ENCODE assay signal across 9 cellular contexts in the genomic region with DNA sequence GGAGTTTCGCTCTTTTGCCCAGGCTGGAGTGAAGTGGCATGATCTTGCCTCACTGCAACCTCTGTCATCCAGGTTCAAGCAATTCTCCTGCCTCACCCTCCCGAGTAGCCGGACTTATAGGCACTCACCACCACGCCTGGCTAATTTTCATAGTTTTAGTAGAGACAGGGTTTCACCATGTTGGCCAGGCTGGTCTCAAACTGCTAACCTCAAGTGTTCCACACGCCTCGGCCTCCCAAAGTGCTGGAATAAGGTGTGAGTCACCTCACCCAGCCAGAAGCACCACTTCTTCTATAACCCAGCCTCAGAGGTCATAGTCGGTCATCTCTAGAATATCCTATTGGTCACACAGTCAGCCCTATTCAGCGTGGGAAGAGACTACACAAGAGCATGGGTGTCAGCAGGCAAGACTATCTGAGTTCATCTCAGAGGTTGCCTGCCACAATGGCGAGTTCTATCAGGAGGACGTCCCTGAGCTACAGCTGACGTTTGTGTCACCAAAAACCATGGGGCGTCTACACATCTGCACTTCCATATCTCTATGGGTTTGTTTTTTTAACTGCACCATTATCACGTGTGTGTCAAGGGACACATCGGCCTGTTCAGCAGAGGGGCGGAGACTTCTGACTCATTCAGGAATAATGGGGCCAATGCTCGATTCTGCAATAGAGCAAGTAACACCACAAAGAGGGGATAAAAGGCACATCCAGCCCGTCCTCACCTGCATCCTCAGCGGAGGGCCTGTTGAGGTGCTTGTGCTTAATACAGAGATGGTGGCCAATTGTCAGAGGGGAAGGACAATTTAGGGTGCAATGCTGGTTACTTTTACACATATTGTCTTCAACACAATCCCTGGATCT.
DNase-seq lines count a peak whose midpoint lies in the region; ATAC-seq and TF ChIP-seq lines count a peak whose summit lies in the region.
"Had no signal": no experiment of that assay in that cellular context is flagged by ENCODE, and none has a peak within 500 bp of the region (broad histone marks: within the 10 kb centered on the region; RNA-seq: fewer than 3 reads in every experiment).

No MANE protein-coding gene starts in this region.

- no peak overlapping the region; the same call in 1 of the 2 replicates for H2AFZ ChIP-seq in PC-3 (ENCODE audit: low read length)

- TF ChIP-seq CTCF in PC-3 (conservative IDR thresholded peaks at IDR 0.05; ENCODE audit: low read depth, low read length): no peak

- intact Hi-C loops in PC-3 (cut with micrococcal nuclease): no loop called here

- H3K9ac ChIP-seq in PC-3 (ENCODE audit: low read length): no peak overlapping the region

- ATAC-seq in PC-3 (no peak), esophagus mucosa (peak; percentile 84), GM19455 (IDR thresholded peaks at IDR 0.05; ENCODE audit: unreplicated experiment) (no peak), HG03457 (IDR thresholded peaks at IDR 0.05; ENCODE audit: unreplicated experiment) (no peak)

- H3K9me2 ChIP-seq in PC-3 (replicated peaks; ENCODE audit: low read length): no peaks in the 10 kb centered on the region

- no peaks in the 10 kb centered on the region for H3K79me2 ChIP-seq in PC-3 (ENCODE audit: low read length)

- H3K4me2 ChIP-seq in PC-3 (ENCODE audit: low read length): no peak overlapping the region

- no peak overlapping the region for H3K4me3 ChIP-seq in PC-3 (ENCODE audit: low read length)

- H4K20me1 ChIP-seq in PC-3 (ENCODE audit: low read length): no peaks in the 10 kb centered on the region

- no peak overlapping the region for H3K27ac ChIP-seq in PC-3 (ENCODE audit: low read length)

- POLR2A ChIA-PET in PC-3 (lab: Charles Lee; ENCODE audit: unreplicated experiment): no interaction called here

- no peaks in the 10 kb centered on the region for H3F3A ChIP-seq in PC-3 (ENCODE audit: low read length, unreplicated experiment)

- no TSS peak for BruUV-seq in PC-3 (replicated peaks; lab: Mats Ljungman, UMichigan)

- H3K4me1 ChIP-seq in PC-3 (ENCODE audit: insufficient read depth, low read length): peaks cover 30% of the 10 kb centered on the region

- CTCF ChIA-PET in PC-3 (lab: Charles Lee): no interaction called here

- no peaks in the 10 kb centered on the region for H3K36me3 ChIP-seq in PC-3 (ENCODE audit: low read depth, low read length)

- H3K27me3 ChIP-seq in PC-3 (ENCODE audit: low read length): no peaks in the 10 kb centered on the region

- no peaks in the 10 kb centered on the region for H3K9me3 ChIP-seq in PC-3 (ENCODE audit: low read length)

- peak; percentile 91 for DNase-seq in ELR (ENCODE audit: low read depth)
- DNase-seq in PC-3: peak; percentile 46
- DNase-seq in renal cortical epithelial cell (ENCODE audit: low read depth): peak; percentile 90
- no peak for DNase-seq in C1 segment of cervical spinal cord (lab: John Stamatoyannopoulos, UW)
- DNase-seq in stimulated activated CD4-positive, alpha-beta T cell treated with anti-CD3 and anti-CD28 coated beads, Interleukin-4, amount 100 ng/mL, for 1 hour: no peak
- DNase-seq: activated CD4-positive, alpha-beta T cell treated with anti-CD3 and anti-CD28 coated beads, Interleukin-2, amount 50 U/mL, for 48 hours had no signal

Comparison
In these comparisons a context has a peak if more than half of its experiments do, and no peak if none do; other contexts are left out.
1. DNase-seq: peak in ELR (single experiment), PC-3 (single experiment) and renal cortical epithelial cell (single experiment); none in C1 segment of cervical spinal cord (0 of 14) and stimulated activated CD4-positive, alpha-beta T cell treated with anti-CD3 and anti-CD28 coated beads, Interleukin-4, amount 100 ng/mL, for 1 hour (single experiment).